Comparison of ENCODE assay signal across 9 cellular contexts in genomic region chr13:76711515-76712182, GRCh38.
A peak's percentile ranks its signal among the peaks of the same experiment; 100 is the strongest.
DNase-seq lines count a peak whose midpoint lies in the region; FAIRE-seq and TF ChIP-seq lines count a peak whose summit lies in the region.
"Had no signal": no experiment of that assay in that cellular context is flagged by ENCODE, and none has a peak within 500 bp of the region (broad histone marks: within the 10 kb centered on the region; RNA-seq: fewer than 3 reads in every experiment).

No MANE protein-coding gene starts in this region.

- H3K27me3 ChIP-seq in SJSA1 (replicated peaks), result no peaks in the 10 kb centered on the region

- TF ChIP-seq CTCF in foreskin fibroblast (IDR thresholded peaks at IDR 0.05; ENCODE audit: low read depth, low read length) (no peak), kidney (IDR thresholded peaks at IDR 0.05; ENCODE audit: borderline replicate concordance, extremely low read depth, insufficient read depth) (no peak)

- DNase-seq in Daoy (ENCODE audit: low read depth), result peak; percentile 36
- DNase-seq in SJSA1 (ENCODE audit: low read depth in 1 of 2, low spot score in 2 of 2), result peak; percentile 50 to 76
- DNase-seq in foreskin fibroblast, result peak; percentile 77 to 89
- DNase-seq in putamen (ENCODE audit: low spot score), result peak; percentile 8
- no peak for DNase-seq in activated CD4-positive, alpha-beta T cell treated with anti-CD3 and anti-CD28 coated beads, Interleukin-2, amount 50 U/mL, for 48 hours
- DNase-seq in hepatic stellate cell (ENCODE audit: low spot score), result no peak
- no peak for DNase-seq in LoVo (ENCODE audit: low spot score)
- DNase-seq in kidney, result no peak
- DNase-seq: NCI-H2171 had no signal

- no peak overlapping the region for H3K9ac ChIP-seq in kidney (ENCODE audit: low read length in 2 of 2)

- H3K36me3 ChIP-seq in SJSA1 (no peaks in the 10 kb centered on the region), kidney (ENCODE audit: control insufficient read depth in 1 of 2, insufficient read depth in 2 of 2, low read length in 2 of 2) (no peaks in the 10 kb centered on the region)

- H3K9me3 ChIP-seq in SJSA1 (replicated peaks) (no peaks in the 10 kb centered on the region), kidney (ENCODE audit: control insufficient read depth in 1 of 2, low read length in 2 of 2) (no peaks in the 10 kb centered on the region)

- H3K4me1 ChIP-seq in SJSA1 (replicated peaks), result peaks cover 34% of the 10 kb centered on the region
- H3K4me1 ChIP-seq in kidney (ENCODE audit: control insufficient read depth in 1 of 2, insufficient read depth in 1 of 2, low read depth in 1 of 2, low read length in 2 of 2), result no peaks in the 10 kb centered on the region

- H3K27ac ChIP-seq in SJSA1, result peak overlapping the region; percentile 55
- H3K27ac ChIP-seq in kidney (ENCODE audit: low read depth in 2 of 2, low read length in 2 of 2), result no peak overlapping the region

- intact Hi-C loops in kidney (cut with DNase I), result no loop called here

- H3K4me3 ChIP-seq in SJSA1, result no peak overlapping the region
- no peak overlapping the region for H3K4me3 ChIP-seq in foreskin fibroblast (ENCODE audit: low read depth in 1 of 2, low read length in 2 of 2)
- H3K4me3 ChIP-seq in kidney (ENCODE audit: low read length in 2 of 2), result no peak overlapping the region

- no peak for FAIRE-seq in kidney (lab: Jason Lieb, UNC)

Comparison
In these comparisons a context has a peak if more than half of its experiments do, and no peak if none do; other contexts are left out.
1. DNase-seq: peak in Daoy (single experiment), SJSA1 (2 of 2), foreskin fibroblast (2 of 2) and putamen (single experiment); none in activated CD4-positive, alpha-beta T cell treated with anti-CD3 and anti-CD28 coated beads, Interleukin-2, amount 50 U/mL, for 48 hours (0 of 2), hepatic stellate cell (single experiment), LoVo (single experiment) and kidney (single experiment).